In the genomic region with DNA sequence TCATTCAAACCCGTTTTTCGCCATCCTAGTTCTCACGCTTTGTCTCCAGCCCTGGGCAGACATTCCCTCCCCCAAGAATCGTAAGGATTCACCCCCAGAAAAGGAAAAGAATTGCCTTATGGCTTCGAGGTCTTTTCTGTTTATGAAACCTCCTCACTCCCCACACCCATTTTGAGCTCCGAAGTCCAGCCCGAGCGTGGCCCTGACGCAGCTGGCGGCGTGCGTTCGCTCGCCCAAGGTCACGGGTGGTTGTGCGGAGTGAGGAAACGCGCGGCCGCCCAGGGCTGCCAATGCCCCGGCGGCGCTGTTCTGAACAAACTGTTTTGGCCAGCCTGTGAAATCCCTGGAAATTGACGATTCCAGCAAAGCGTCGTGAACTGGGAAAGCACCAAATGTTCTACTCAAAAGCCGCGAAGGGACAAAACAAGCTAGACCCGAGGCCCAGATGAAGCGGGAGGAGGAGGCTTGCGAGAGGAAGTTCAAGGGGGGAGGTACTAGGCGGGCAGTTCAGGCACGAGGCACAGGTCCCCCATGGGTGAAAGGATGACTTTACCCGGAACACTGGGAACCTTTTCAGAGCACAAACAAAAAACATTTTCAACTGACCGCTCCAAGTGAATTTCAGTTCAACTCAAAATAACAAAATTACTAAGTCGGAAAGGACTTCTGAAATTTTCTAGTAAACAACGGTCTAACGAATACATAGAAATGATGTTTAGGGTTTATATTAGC, we compare ENCODE assay signal across 8 cellular contexts. TPM values are rescaled to one million over a fixed set of nuclear protein-coding genes. Genes with fewer than 3 reads are reported as not detected.
A peak's percentile ranks its signal among the peaks of the same experiment; 100 is the strongest.
DNase-seq lines count a peak whose midpoint lies in the region; ATAC-seq lines count a peak whose summit lies in the region.

No MANE protein-coding gene starts in this region.

- peak; percentile 34 for ATAC-seq in GM18517 (IDR thresholded peaks at IDR 0.05; ENCODE audit: unreplicated experiment)
- ATAC-seq in HG03095 (IDR thresholded peaks at IDR 0.05; ENCODE audit: unreplicated experiment) = peak; percentile 29

- peaks cover 33% of the 10 kb centered on the region for H3K4me1 Mint-ChIP-seq in activated CD4-positive, alpha-beta T cell treated with anti-CD3 and anti-CD28 coated beads, Interleukin-2, amount 10 ng/mL, durations not matched to agents 7 days and 5 days

- H3K27me3 ChIP-seq in layer of hippocampus (ENCODE audit: control insufficient read depth, insufficient read depth, low read length) = no peaks in the 10 kb centered on the region

- CTCF ChIA-PET in activated CD4-positive, alpha-beta T cell treated with anti-CD3 and anti-CD28 coated beads, Interleukin-2, amount 10 ng/mL, durations not matched to agents 7 days and 5 days (lab: Charles Lee) = interaction anchor here (0.7 to 1.6 kb wide), 5 partner anchors 19 to 470 kb away, joined by 3 to 4 read pairs (median 3); no protein-coding TSS in a partner anchor

- peaks cover 9% of the 10 kb centered on the region for H3K36me3 Mint-ChIP-seq in activated CD4-positive, alpha-beta T cell treated with anti-CD3 and anti-CD28 coated beads, Interleukin-2, amount 10 ng/mL, durations not matched to agents 7 days and 5 days (ENCODE audit: low read depth)

- peak overlapping the region; percentile 94 for H3K4me3 Mint-ChIP-seq in activated CD4-positive, alpha-beta T cell treated with anti-CD3 and anti-CD28 coated beads, Interleukin-2, amount 10 ng/mL, durations not matched to agents 7 days and 5 days

- peak; percentile 63 for DNase-seq in 8988T
- DNase-seq in NCI-H2227 treated with DMSO at 0.1 percent for 48 hours (lab: John Stamatoyannopoulos, UW) = peak; percentile 56
- peak; percentile 58 for DNase-seq in activated CD4-positive, alpha-beta T cell treated with anti-CD3 and anti-CD28 coated beads, Interleukin-2, amount 10 ng/mL, durations not matched to agents 7 days and 5 days
- peak; percentile 73 for DNase-seq in cortex of kidney (lab: John Stamatoyannopoulos, UW)
- DNase-seq in stimulated activated CD4-positive, alpha-beta T cell treated with anti-CD3 and anti-CD28 coated beads, Interleukin-15, amount 100 ng/mL, for 48 hours (ENCODE audit: low read depth in 2 of 2) = peak; percentile 24 to 40

- peak overlapping the region; percentile 96 for H3K27ac Mint-ChIP-seq in activated CD4-positive, alpha-beta T cell treated with anti-CD3 and anti-CD28 coated beads, Interleukin-2, amount 10 ng/mL, durations not matched to agents 7 days and 5 days

- H3K27me3 Mint-ChIP-seq in activated CD4-positive, alpha-beta T cell treated with anti-CD3 and anti-CD28 coated beads, Interleukin-2, amount 10 ng/mL, durations not matched to agents 7 days and 5 days = no peaks in the 10 kb centered on the region

- peak overlapping the region; percentile 100 for H3K27ac ChIP-seq in layer of hippocampus (ENCODE audit: low read depth, low read length)

- H3K9me3 Mint-ChIP-seq in activated CD4-positive, alpha-beta T cell treated with anti-CD3 and anti-CD28 coated beads, Interleukin-2, amount 10 ng/mL, durations not matched to agents 7 days and 5 days = no peaks in the 10 kb centered on the region

- POLR2A ChIA-PET in activated CD4-positive, alpha-beta T cell treated with anti-CD3 and anti-CD28 coated beads, Interleukin-2, amount 10 ng/mL, durations not matched to agents 7 days and 5 days (lab: Charles Lee) = interaction anchor here (1.1 kb wide), 1 partner anchor 224 kb away, joined by 3 read pairs; no protein-coding TSS in a partner anchor

RNA-seq across cellular contexts. Expression of a gene that starts 0.7 kb away (rescaled TPM):
- 10 to 100 TPM; 59.8 to 80.2 TPM for total RNA-seq in activated CD4-positive, alpha-beta T cell treated with anti-CD3 and anti-CD28 coated beads, Interleukin-2, amount 10 ng/mL, durations not matched to agents 7 days and 5 days

Comparison
In these comparisons a context has a peak if more than half of its experiments do, and no peak if none do; other contexts are left out.
1. Peak in every context shown above with its lines: DNase-seq, ATAC-seq and H3K27ac ChIP-seq.